8 cellular contexts compared by ENCODE assay signal in genomic region chrX:110795645-110796510, GRCh38. TPM values are rescaled to one million over a fixed set of nuclear protein-coding genes. Genes with fewer than 3 reads are reported as not detected.
DNase-seq lines count a peak whose midpoint lies in the region; ATAC-seq, FAIRE-seq and TF ChIP-seq lines count a peak whose summit lies in the region.

TSS of gene CHRDL1 (minus strand) at chrX:110795817. CDS start at chrX:110792181, 3,636 bp downstream.

- no peaks in the 10 kb centered on the region for H3K36me3 Mint-ChIP-seq in astrocyte (ENCODE audit: low read depth, unreplicated experiment)

- no peak within 1 kb of the TSS for H3K27ac ChIP-seq in AG04450 (ENCODE audit: low read depth, low read length)
- no peak within 1 kb of the TSS for H3K27ac ChIP-seq in astrocyte (ENCODE audit: low read depth, low read length)
- peak within 1 kb of the TSS in 1 of 5 donors; percentile 24 for H3K27ac ChIP-seq in stomach

- no peak for ATAC-seq in HG02981 (IDR thresholded peaks at IDR 0.05; ENCODE audit: unreplicated experiment)

- CTCF ChIA-PET in AG04450 (lab: Charles Lee): interaction anchor here (0.8 kb wide), 1 partner anchor 51 kb away, joined by 3 read pairs; no protein-coding TSS in a partner anchor

- WGBS in stomach, 5 donors: 4 to 26% (median 10%) methylated on average over 18 to 63 of the region's 64 CpGs

- H3K36me3 ChIP-seq in astrocyte (ENCODE audit: insufficient read depth, low read length) (no peaks in the 10 kb centered on the region), stomach (no peaks in the 10 kb centered on the region)

- intact Hi-C loops in stomach (cut with DNase I; ENCODE audit: low total_unique reads): no loop called here

- FAIRE-seq in astrocyte (lab: Jason Lieb, UNC): no peak

- no peak for TF ChIP-seq POLR2A in stomach (IDR thresholded peaks at IDR 0.05)

- H3K4me2 ChIP-seq in astrocyte (ENCODE audit: low read length): peak within 1 kb of the TSS; percentile 82

- TF ChIP-seq EP300 in stomach (IDR thresholded peaks at IDR 0.05): no peak

- in situ Hi-C loops in KBM-7 (cut with MboI; ENCODE audit: low pct_unique_long_range_greater_than_20kb, low sequenced_read_pairs): no loop called here

- peak within 1 kb of the TSS; percentile 55 for H3K9ac ChIP-seq in astrocyte (ENCODE audit: low read length)

- no peaks in the 10 kb centered on the region for H3K9me3 Mint-ChIP-seq in astrocyte (ENCODE audit: unreplicated experiment)

- H3K27ac Mint-ChIP-seq in astrocyte (ENCODE audit: unreplicated experiment): no peak within 1 kb of the TSS

- no peak for TF ChIP-seq CTCF in AG04450 (IDR thresholded peaks at IDR 0.05; ENCODE audit: low read depth, low read length)
- TF ChIP-seq CTCF in astrocyte (IDR thresholded peaks at IDR 0.05; ENCODE audit: insufficient read depth, low read depth, low read length): no peak
- TF ChIP-seq CTCF in stomach (IDR thresholded peaks at IDR 0.05): no peak

- no peaks in the 10 kb centered on the region for H3K4me1 ChIP-seq in astrocyte (ENCODE audit: insufficient read depth, low read length)
- peaks cover 0 to 9% (median 4%) of the 10 kb centered on the region in 4 donors for H3K4me1 ChIP-seq in stomach

- no peaks in the 10 kb centered on the region for H3K4me1 Mint-ChIP-seq in astrocyte (ENCODE audit: low read depth, unreplicated experiment)

- H3K27me3 ChIP-seq in AG04450 (ENCODE audit: control insufficient read depth, insufficient read depth, low read length) (peaks cover 5% of the 10 kb centered on the region), astrocyte (ENCODE audit: insufficient read depth, low read length) (no peaks in the 10 kb centered on the region), stomach (peaks cover 7 to 22% (median 16%) of the 10 kb centered on the region in 3 donors)

- H3K9me3 ChIP-seq in AG04450 (ENCODE audit: control insufficient read depth, insufficient read depth, low read length) (no peaks in the 10 kb centered on the region), astrocyte (ENCODE audit: insufficient read depth, low read depth, low read length) (no peaks in the 10 kb centered on the region), stomach (no peaks in the 10 kb centered on the region)

- H3K4me3 Mint-ChIP-seq in astrocyte (ENCODE audit: unreplicated experiment): peak within 1 kb of the TSS; percentile 82

- no peaks in the 10 kb centered on the region for H4K20me1 ChIP-seq in astrocyte (ENCODE audit: insufficient read depth, low read length)

- peaks cover 12% of the 10 kb centered on the region for H3K27me3 Mint-ChIP-seq in astrocyte (ENCODE audit: low read depth, unreplicated experiment)

- H3K79me2 ChIP-seq in astrocyte (ENCODE audit: insufficient read depth, low read length): no peaks in the 10 kb centered on the region

- H3K4me3 ChIP-seq in AG04450 (ENCODE audit: low read depth, low read length) (0 out of 2 replicates have a peak within 1 kb of the TSS, but pooled peaks have one; percentile 10), astrocyte (ENCODE audit: insufficient read depth, low read depth, low read length) (peak within 1 kb of the TSS; percentile 54), stomach (peak within 1 kb of the TSS; percentile 31 to 47 (median 42))

- POLR2A ChIA-PET in AG04450 (lab: Yijun Ruan, JAX): no interaction called here

- peak within 1 kb of the TSS; percentile 73 for H2AFZ ChIP-seq in astrocyte (ENCODE audit: low read depth, low read length)

- no peak for DNase-seq in AG04450 (ENCODE audit: low read depth, low spot score)
- DNase-seq in KBM-7: peak; percentile 93
- peak; percentile 23 for DNase-seq in astrocyte (ENCODE audit: low read depth)
- peak; percentile 55 for DNase-seq in islet precursor cell
- no peak for DNase-seq in stomach
- DNase-seq in amniotic stem cell (lab: John Stamatoyannopoulos, UW): no peak
- no peak for DNase-seq in COR-L47 (lab: John Stamatoyannopoulos, UW)

RNA-seq across cellular contexts. Expression of gene CHRDL1, which starts in this region (rescaled TPM):
- polyA plus RNA-seq in AG04450 (2011; rRNA removed) (0.14 and 0.19 TPM in 2 replicates), stomach (10 to 100 TPM in 1 of 3 donors, 1 to 10 TPM in 2; 2.6 to 10.5 (median 3.3) TPM)
- polyA minus RNA-seq in AG04450 (2011; rRNA and poly(A)+ RNA removed): not detected in 2 replicates
- total RNA-seq in astrocyte (3.3 and 4.8 TPM in 2 replicates), stomach (100 to 1,000 TPM in 1 of 5 donors, 10 to 100 TPM in 1, 1 to 10 TPM in 3; 3.2 to 140 (median 7.0) TPM)

Comparison
In these comparisons a context has a peak if more than half of its experiments do, and no peak if none do; other contexts are left out.
1. DNase-seq: peak in KBM-7 (single experiment), astrocyte (single experiment) and islet precursor cell (single experiment); none in AG04450 (single experiment), stomach (single experiment), amniotic stem cell (single experiment) and COR-L47 (single experiment).
2. Peak in every context shown above with its lines, with median percentiles within 50 percentile points of each other: H3K4me3 ChIP-seq.